In the genomic region with DNA sequence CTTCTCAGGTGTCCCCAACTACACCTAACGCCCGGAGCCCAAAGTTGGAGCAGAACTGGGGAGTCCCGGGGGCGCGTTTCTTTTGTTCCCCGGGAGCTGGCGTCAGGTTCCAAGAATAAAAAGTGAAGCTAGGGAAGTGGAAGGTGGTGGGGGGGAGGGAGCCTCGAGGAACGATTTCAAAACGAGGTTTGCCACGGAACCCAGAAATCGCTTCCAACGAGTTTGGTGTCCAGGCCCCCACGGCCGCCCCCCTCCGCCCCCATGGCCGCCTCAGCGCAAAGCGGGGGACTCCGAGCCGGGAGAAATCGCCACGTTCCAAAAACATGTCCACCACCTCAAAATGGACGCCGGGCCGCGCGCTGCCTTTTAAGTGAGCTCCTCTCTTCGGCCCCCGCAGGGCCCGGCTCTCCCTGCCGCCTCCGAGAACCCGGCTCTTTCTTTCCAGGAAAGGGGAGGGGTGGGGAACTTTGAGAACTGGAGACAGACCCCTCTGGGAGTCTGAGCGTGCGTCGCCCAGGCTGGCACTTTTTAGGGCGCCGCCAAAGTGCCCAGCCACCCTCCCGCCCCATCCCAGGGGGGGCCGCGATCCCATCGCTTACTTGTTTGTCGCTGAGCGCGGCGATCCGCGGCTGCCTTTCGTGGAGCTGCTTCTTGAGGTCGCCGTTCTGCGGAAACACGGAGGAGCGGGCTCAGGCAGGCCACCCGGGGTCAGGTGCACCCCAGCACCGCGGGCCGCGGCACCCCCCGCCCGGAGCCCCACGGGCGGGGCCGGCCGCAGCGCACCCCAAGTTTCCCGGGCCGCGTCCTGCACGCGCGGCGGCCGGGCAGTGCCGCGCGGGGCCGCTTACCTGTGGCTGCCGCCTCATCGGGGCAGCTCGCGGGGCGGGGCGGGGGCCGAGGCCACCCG, we compare ENCODE assay signal across 9 cellular contexts. TPM values are rescaled to one million over a fixed set of nuclear protein-coding genes. Genes with fewer than 3 reads are reported as not detected.
A peak's percentile ranks its signal among the peaks of the same experiment; 100 is the strongest.
DNase-seq lines count a peak whose midpoint lies in the region; ATAC-seq and TF ChIP-seq lines count a peak whose summit lies in the region.
"Had no signal": no experiment of that assay in that cellular context is flagged by ENCODE, and none has a peak within 500 bp of the region (broad histone marks: within the 10 kb centered on the region; RNA-seq: fewer than 3 reads in every experiment).

No MANE protein-coding gene starts in this region.

- peaks cover 0 to 96% (median 70%) of the 10 kb centered on the region in 7 donors for H3K27me3 ChIP-seq in heart right ventricle
- no peaks in the 10 kb centered on the region for H3K27me3 ChIP-seq in vagina

- H3K36me3 ChIP-seq in heart right ventricle (no peaks in the 10 kb centered on the region), mesodermal cell (ENCODE audit: control insufficient read depth, insufficient read depth, low read length) (peaks cover 6% of the 10 kb centered on the region), vagina (no peaks in the 10 kb centered on the region)

- WGBS in heart right ventricle, 2 donors = 0 to 1% methylated on average over 87 of the region's 87 CpGs
- WGBS in mesodermal cell (ENCODE audit: insufficient coverage in 2 of 2), 2 experiments = 0 to 1% methylated on average over 47 to 49 of the region's 87 CpGs

- H3K9me3 ChIP-seq in heart right ventricle = no peaks in the 10 kb centered on the region
- no peaks in the 10 kb centered on the region for H3K9me3 ChIP-seq in mesodermal cell (ENCODE audit: control insufficient read depth, low read length)
- H3K9me3 ChIP-seq in vagina = no peaks in the 10 kb centered on the region

- peak overlapping the region in 3 of 10 donors; percentile 12 to 74 (median 65) for H3K27ac ChIP-seq in heart right ventricle
- peak overlapping the region; percentile 77 for H3K27ac ChIP-seq in mesodermal cell (ENCODE audit: low read depth, low read length, severe bottlenecking)
- peak overlapping the region; percentile 91 for H3K27ac ChIP-seq in vagina

- TF ChIP-seq CTCF in heart right ventricle (IDR thresholded peaks at IDR 0.05) (no peak), astrocyte of the spinal cord (IDR thresholded peaks at IDR 0.05; ENCODE audit: low read depth, low read length) (no peak), vagina (IDR thresholded peaks at IDR 0.05) (no peak)

- H3K4me3 ChIP-seq in heart right ventricle (peak overlapping the region in 9 of 10 donors; percentile 36 to 71 (median 61)), astrocyte of the spinal cord (ENCODE audit: low read depth, low read length) (peak overlapping the region; percentile 2), mesodermal cell (ENCODE audit: extremely low read depth, insufficient read depth, low read length, poor library complexity, severe bottlenecking) (peak overlapping the region; percentile 73), vagina (peak overlapping the region; percentile 60 to 70)
- H3K4me3 ChIP-seq: lung had no signal

- ATAC-seq in heart right ventricle (peak in 1 of 8 donors; percentile 21), Right ventricle myocardium superior (ENCODE audit: poor library complexity) (no peak), GM21529 (IDR thresholded peaks at IDR 0.05; ENCODE audit: unreplicated experiment) (no peak), GM21786 (IDR thresholded peaks at IDR 0.05; ENCODE audit: unreplicated experiment) (no peak), HG02852 (IDR thresholded peaks at IDR 0.05; ENCODE audit: unreplicated experiment) (no peak)

- no peak for TF ChIP-seq POLR2A in vagina (IDR thresholded peaks at IDR 0.05)

- DNase-seq in heart right ventricle (peak in 1 of 2 donors; percentile 8), Right ventricle myocardium superior (no peak), astrocyte of the spinal cord (ENCODE audit: low read depth, low spot score) (peak; percentile 27), vagina (ENCODE audit: extremely low spot score in 2 of 2) (no peak)

- intact Hi-C loops in heart right ventricle (cut with DNase I) (no loop called here), Right ventricle myocardium superior (cut with DNase I) (no loop called here), vagina (cut with DNase I) (no loop called here)

- H3K4me1 ChIP-seq in heart right ventricle (peaks cover 0 to 38% (median 26%) of the 10 kb centered on the region in 9 donors), mesodermal cell (ENCODE audit: control insufficient read depth, insufficient read depth, low read length, poor library complexity, severe bottlenecking) (peaks cover 4% of the 10 kb centered on the region), vagina (peaks cover 44% of the 10 kb centered on the region)

- in situ Hi-C loops in astrocyte of the spinal cord (cut with HindIII; ENCODE audit: low sequenced_read_pairs) = no loop called here

RNA-seq across cellular contexts. Expression of a gene that starts 1.6 kb away (rescaled TPM):
- total RNA-seq in heart right ventricle (under 1 TPM in 6 of 10 donors, not detected in 4; 0.17 to 0.98 (median 0.50) TPM), Right ventricle myocardium superior (0.30 TPM), vagina (2.2 TPM)
- polyA plus RNA-seq in heart right ventricle = under 1 TPM; 0.07 to 0.73 TPM
- 7.4 TPM for polyA plus RNA-seq in mesodermal cell (2013, experiment 1 of 2)
- 5.6 TPM for polyA plus RNA-seq in mesodermal cell (2013, experiment 2 of 2)

Comparison
In these comparisons a context has a peak if more than half of its experiments do, and no peak if none do; other contexts are left out.
1. H3K4me3 ChIP-seq: peak in every context shown above with its lines; median percentile 73 in mesodermal cell; 65 in vagina; 61 in heart right ventricle; 2 in astrocyte of the spinal cord.